Comparison of ENCODE assay signal across 18 cellular contexts in genomic region chr21:19807231-19807630, GRCh38.
DNase-seq lines count a peak whose midpoint lies in the region; TF ChIP-seq lines count a peak whose summit lies in the region.
"Had no signal": no experiment of that assay in that cellular context is flagged by ENCODE, and none has a peak within 500 bp of the region (broad histone marks: within the 10 kb centered on the region; RNA-seq: fewer than 3 reads in every experiment).

No MANE protein-coding gene starts in this region.

- no peak overlapping the region for H3K4me3 Mint-ChIP-seq in endothelial cell (ENCODE audit: unreplicated experiment)
- H3K4me3 Mint-ChIP-seq: CD4-positive, alpha-beta memory T cell had no signal

- H3K9me3 Mint-ChIP-seq in endothelial cell (ENCODE audit: unreplicated experiment), result no peaks in the 10 kb centered on the region

- peak overlapping the region; percentile 47 for H3K4me2 ChIP-seq in skeletal muscle satellite cell (ENCODE audit: low read length)

- TF ChIP-seq CTCF in choroid plexus epithelial cell (conservative IDR thresholded peaks at IDR 0.05; ENCODE audit: low read depth, low read length) (no peak), fibroblast of mammary gland (conservative IDR thresholded peaks at IDR 0.05; ENCODE audit: control insufficient read depth, insufficient read depth, low read depth, low read length) (no peak), endothelial cell (IDR thresholded peaks at IDR 0.05; ENCODE audit: unreplicated experiment) (no peak)

- DNase-seq in choroid plexus epithelial cell (ENCODE audit: low read depth) (peak; percentile 56), fibroblast of mammary gland (ENCODE audit: low read depth) (peak; percentile 21), iris pigment epithelial cell (ENCODE audit: low read depth) (peak; percentile 39), SIG-M5 (lab: John Stamatoyannopoulos, UW) (no peak), islet precursor cell (no peak), endothelial cell (ENCODE audit: low spot score) (no peak), RPMI8226 (no peak)
- DNase-seq: C1 segment of cervical spinal cord; Calu3; CD4-positive, alpha-beta memory T cell; COR-L47; DMS53; DMS79 treated with DMSO at 0.1 percent for 48 hours; GF-D8; GM23248; H7; HCEC 1CT had no signal

- H3K9ac ChIP-seq in skeletal muscle satellite cell (ENCODE audit: low read depth, low read length), result no peak overlapping the region
- H3K9ac ChIP-seq: GM23248 had no signal

- H3K4me1 ChIP-seq in skeletal muscle satellite cell (ENCODE audit: control insufficient read depth, insufficient read depth, low read length), result peaks cover 19% of the 10 kb centered on the region

- no peaks in the 10 kb centered on the region for H3K4me1 Mint-ChIP-seq in endothelial cell (ENCODE audit: unreplicated experiment)
- H3K4me1 Mint-ChIP-seq: CD4-positive, alpha-beta memory T cell had no signal

- H3K27me3 Mint-ChIP-seq in endothelial cell (ENCODE audit: unreplicated experiment), result peaks cover 1% of the 10 kb centered on the region
- H3K27me3 Mint-ChIP-seq: CD4-positive, alpha-beta memory T cell had no signal

- H3K4me3 ChIP-seq in choroid plexus epithelial cell (ENCODE audit: low read depth, low read length), result no peak overlapping the region
- H3K4me3 ChIP-seq in fibroblast of mammary gland (ENCODE audit: control insufficient read depth, low read depth, low read length), result no peak overlapping the region
- no peak overlapping the region for H3K4me3 ChIP-seq in skeletal muscle satellite cell (ENCODE audit: low read length)
- H3K4me3 ChIP-seq: GM23248 had no signal

- H3K36me3 Mint-ChIP-seq in endothelial cell (ENCODE audit: low read depth, unreplicated experiment), result no peaks in the 10 kb centered on the region
- H3K36me3 Mint-ChIP-seq: CD4-positive, alpha-beta memory T cell had no signal

- no peak overlapping the region for H3K27ac Mint-ChIP-seq in endothelial cell (ENCODE audit: unreplicated experiment)
- H3K27ac Mint-ChIP-seq: CD4-positive, alpha-beta memory T cell had no signal

- no peaks in the 10 kb centered on the region for H3K27me3 ChIP-seq in skeletal muscle satellite cell (ENCODE audit: control insufficient read depth, insufficient read depth, low read length)

- no peaks in the 10 kb centered on the region for H3K9me3 ChIP-seq in skeletal muscle satellite cell (replicated peaks; ENCODE audit: low read length)

- no peaks in the 10 kb centered on the region for H3K36me3 ChIP-seq in skeletal muscle satellite cell (ENCODE audit: insufficient read depth, low read length)

Comparison
In these comparisons a context has a peak if more than half of its experiments do, and no peak if none do; other contexts are left out.
1. DNase-seq: peak in choroid plexus epithelial cell (single experiment), fibroblast of mammary gland (single experiment) and iris pigment epithelial cell (single experiment); none in SIG-M5 (single experiment), islet precursor cell (single experiment), endothelial cell (single experiment) and RPMI8226 (single experiment).